19 cellular contexts compared by ENCODE assay signal in genomic region chr19:23769691-23770468, GRCh38.
"Had no signal": no experiment of that assay in that cellular context is flagged by ENCODE, and none has a peak within 500 bp of the region (broad histone marks: within the 10 kb centered on the region; RNA-seq: fewer than 3 reads in every experiment).

No MANE protein-coding gene starts in this region.

- H3K4me3 Mint-ChIP-seq: activated naive CD4-positive, alpha-beta T cell treated with anti-CD3 and anti-CD28 coated beads, Interleukin-2, amount 50 U/mL, for 24 hours; brain; central memory CD8-positive, alpha-beta T cell; stimulated activated memory B cell treated with anti-CD40 and anti-IgM and Interleukin-4, amounts not matched to agents 10 μg/mL and 1 μg/mL and 100 μg/mL, for 72 hours; T-helper 17 cell had no signal

- H3K9me3 ChIP-seq: gastroesophageal sphincter, left ventricle myocardium inferior, pancreas, transverse colon had no signal

- H3K27me3 ChIP-seq: gastroesophageal sphincter, pancreas, transverse colon had no signal

- H3K4me1 Mint-ChIP-seq: stimulated activated memory B cell treated with anti-CD40 and anti-IgM and Interleukin-4, amounts not matched to agents 10 μg/mL and 1 μg/mL and 100 μg/mL, for 72 hours had no signal

- H3K36me3 Mint-ChIP-seq: stimulated activated memory B cell treated with anti-CD40 and anti-IgM and Interleukin-4, amounts not matched to agents 10 μg/mL and 1 μg/mL and 100 μg/mL, for 72 hours had no signal

- H3K4me3 ChIP-seq: gastroesophageal sphincter, left ventricle myocardium inferior, pancreas, transverse colon had no signal

- ATAC-seq: gastroesophageal sphincter; pancreas; stimulated activated memory B cell treated with anti-CD40 and anti-IgM and Interleukin-4, amounts not matched to agents 10 μg/mL and 1 μg/mL and 100 μg/mL, for 72 hours; T-helper 17 cell had no signal

- H3K27me3 Mint-ChIP-seq: activated naive CD4-positive, alpha-beta T cell treated with anti-CD3 and anti-CD28 coated beads, Interleukin-2, amount 50 U/mL, for 24 hours; brain; central memory CD8-positive, alpha-beta T cell; stimulated activated memory B cell treated with anti-CD40 and anti-IgM and Interleukin-4, amounts not matched to agents 10 μg/mL and 1 μg/mL and 100 μg/mL, for 72 hours; T-helper 17 cell had no signal

- DNase-seq: activated CD4-positive, alpha-beta T cell treated with anti-CD3 and anti-CD28 coated beads for 4 hours; activated effector memory CD4-positive, alpha-beta T cell treated with Interleukin-2 at 50 U/mL for 16 hours; amygdala; cortex of kidney; effector CD4-positive, alpha-beta T cell; left ventricle myocardium inferior; pancreas; SIG-M5; stimulated activated CD4-positive, alpha-beta T cell treated with anti-CD3 and anti-CD28 coated beads, Interleukin-12 subunit alpha, Interleukin-12 subunit beta, amount 100 ng/mL, for 4 hours; stimulated activated CD4-positive, alpha-beta T cell treated with anti-CD3 and anti-CD28 coated beads, Interleukin-2, amount 100 ng/mL, for 24 hours; substantia nigra; T-helper 17 cell; transverse colon; WERI-Rb-1 had no signal

- H3K27ac Mint-ChIP-seq: activated naive CD4-positive, alpha-beta T cell treated with anti-CD3 and anti-CD28 coated beads, Interleukin-2, amount 50 U/mL, for 24 hours; brain; stimulated activated memory B cell treated with anti-CD40 and anti-IgM and Interleukin-4, amounts not matched to agents 10 μg/mL and 1 μg/mL and 100 μg/mL, for 72 hours; T-helper 17 cell had no signal

- H3K4me1 ChIP-seq: gastroesophageal sphincter, left ventricle myocardium inferior, pancreas, transverse colon had no signal

- H3K36me3 ChIP-seq: gastroesophageal sphincter, left ventricle myocardium inferior, pancreas, transverse colon, WERI-Rb-1 had no signal

- H3K9me3 Mint-ChIP-seq: activated naive CD4-positive, alpha-beta T cell treated with anti-CD3 and anti-CD28 coated beads, Interleukin-2, amount 50 U/mL, for 24 hours; central memory CD8-positive, alpha-beta T cell; stimulated activated memory B cell treated with anti-CD40 and anti-IgM and Interleukin-4, amounts not matched to agents 10 μg/mL and 1 μg/mL and 100 μg/mL, for 72 hours had no signal

- H3K27ac ChIP-seq: gastroesophageal sphincter, left ventricle myocardium inferior, pancreas, transverse colon, WERI-Rb-1 had no signal
